ENCODE assay signal across 13 cellular contexts in the genomic region with DNA sequence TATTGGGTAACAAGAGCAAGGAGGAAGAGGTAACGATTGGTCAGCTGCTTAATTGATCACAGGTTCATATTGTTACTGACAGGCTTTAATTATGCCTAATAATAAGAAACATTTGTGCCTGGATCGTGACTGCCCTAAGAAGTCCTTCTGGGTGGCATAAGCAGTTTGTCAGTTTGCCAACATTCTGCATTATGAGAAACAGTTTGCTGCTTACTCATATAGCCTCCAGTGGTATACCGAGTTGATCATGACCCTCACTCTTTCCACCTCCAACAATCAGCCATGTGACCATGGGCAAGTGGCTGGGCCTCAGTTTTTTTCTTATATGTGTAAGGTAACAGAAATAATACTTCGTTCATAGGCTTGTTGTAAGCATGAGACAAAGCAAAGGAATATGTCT.
DNase-seq lines count a peak whose midpoint lies in the region; ATAC-seq and TF ChIP-seq lines count a peak whose summit lies in the region.
"Had no signal": no experiment of that assay in that cellular context is flagged by ENCODE, and none has a peak within 500 bp of the region (broad histone marks: within the 10 kb centered on the region; RNA-seq: fewer than 3 reads in every experiment).

No MANE protein-coding gene starts in this region.

- peaks cover 5% of the 10 kb centered on the region for H3K9me3 ChIP-seq in left ventricle myocardium inferior (replicated peaks)
- H3K9me3 ChIP-seq in right cardiac atrium (ENCODE audit: control insufficient read depth, low read length) = no peaks in the 10 kb centered on the region

- no peaks in the 10 kb centered on the region for H3K4me1 ChIP-seq in left ventricle myocardium inferior
- H3K4me1 ChIP-seq in right cardiac atrium (ENCODE audit: control insufficient read depth, insufficient read depth, low read length) = no peaks in the 10 kb centered on the region
- H3K4me1 ChIP-seq: heart right ventricle had no signal

- H3K27me3 ChIP-seq in left ventricle myocardium inferior (ENCODE audit: low read depth) (peaks cover 4% of the 10 kb centered on the region), right cardiac atrium (ENCODE audit: control insufficient read depth, insufficient read depth) (no peaks in the 10 kb centered on the region)

- H3K27ac ChIP-seq in left ventricle myocardium inferior (replicated peaks) (no peak overlapping the region), right cardiac atrium (ENCODE audit: low read length) (no peak overlapping the region)
- H3K27ac ChIP-seq: heart right ventricle had no signal

- 84% methylated on average over 4 of the region's 4 CpGs for WGBS in right cardiac atrium

- TF ChIP-seq CTCF in AG09319 (IDR thresholded peaks at IDR 0.05; ENCODE audit: low read depth, low read length) (no peak), foreskin fibroblast (IDR thresholded peaks at IDR 0.05; ENCODE audit: low read depth, low read length) (no peak), left ventricle myocardium inferior (IDR thresholded peaks at IDR 0.05; ENCODE audit: borderline replicate concordance) (no peak)

- no peak for ATAC-seq in right cardiac atrium
- ATAC-seq: effector memory CD8-positive, alpha-beta T cell; heart right ventricle had no signal

- H3K4me3 ChIP-seq in foreskin fibroblast (ENCODE audit: low read depth in 1 of 2, low read length in 2 of 2) = no peak overlapping the region
- H3K4me3 ChIP-seq in left ventricle myocardium inferior = no peak overlapping the region
- H3K4me3 ChIP-seq in right cardiac atrium (ENCODE audit: low read length) = no peak overlapping the region
- H3K4me3 ChIP-seq: heart right ventricle had no signal

- DNase-seq in AG09319 (ENCODE audit: extremely low read depth, low read depth) (peak; percentile 93), HT1080 (ENCODE audit: low read depth) (peak; percentile 46), amniotic stem cell (lab: John Stamatoyannopoulos, UW) (peak; percentile 57), foreskin fibroblast (peak; percentile 88 to 93), NCI-H2171 (lab: John Stamatoyannopoulos, UW) (no peak), left ventricle myocardium inferior (no peak), head of caudate nucleus (no peak), right cardiac atrium (no peak)
- DNase-seq: activated effector memory CD4-positive, alpha-beta T cell treated with anti-CD3 and anti-CD28 coated beads, Interleukin-2, amount 50 U/mL, for 16 hours; effector memory CD8-positive, alpha-beta T cell; heart right ventricle; NCI-H1930; posterior cingulate gyrus had no signal

- no peaks in the 10 kb centered on the region for H3K36me3 ChIP-seq in left ventricle myocardium inferior
- H3K36me3 ChIP-seq: heart right ventricle had no signal

- intact Hi-C loops in left ventricle myocardium inferior (cut with micrococcal nuclease) (no loop called here), head of caudate nucleus (cut with DNase I) (no loop called here), right cardiac atrium (cut with DNase I) (loop anchor here in 3 of 4 donors (10.0 kb wide), 3 partner anchors 336 to 366 kb away; no protein-coding TSS in a partner anchor)

Comparison
In these comparisons a context has a peak if more than half of its experiments do, and no peak if none do; other contexts are left out.
1. intact Hi-C loops: an anchor here in right cardiac atrium (10.0 kb wide); none called in left ventricle myocardium inferior and head of caudate nucleus.
2. DNase-seq: peak in AG09319 (single experiment), HT1080 (single experiment), amniotic stem cell (single experiment) and foreskin fibroblast (2 of 2); none in NCI-H2171 (single experiment), left ventricle myocardium inferior (single experiment), head of caudate nucleus (0 of 42) and right cardiac atrium (0 of 3).